8 cellular contexts compared by ENCODE assay signal in genomic region chr21:37371041-37371397, GRCh38. TPM values are rescaled to one million over a fixed set of nuclear protein-coding genes. Genes with fewer than 3 reads are reported as not detected.
DNase-seq lines count a peak whose midpoint lies in the region; ATAC-seq and TF ChIP-seq lines count a peak whose summit lies in the region.
"Had no signal": no experiment of that assay in that cellular context is flagged by ENCODE, and none has a peak within 500 bp of the region (broad histone marks: within the 10 kb centered on the region; RNA-seq: fewer than 3 reads in every experiment).

No MANE protein-coding gene starts in this region.

- peak overlapping the region; percentile 89 for H3K9ac ChIP-seq in GM23248

- ATAC-seq in psoas muscle (no peak), GM18511 (IDR thresholded peaks at IDR 0.05; ENCODE audit: unreplicated experiment) (no peak)

- no peak for TF ChIP-seq CTCF in OCI-LY7 (conservative IDR thresholded peaks at IDR 0.05; ENCODE audit: low read length)
- TF ChIP-seq CTCF in psoas muscle (IDR thresholded peaks at IDR 0.05): no peak

- no peaks in the 10 kb centered on the region for H3K27me3 ChIP-seq in GM23248 (replicated peaks; ENCODE audit: insufficient read depth)
- H3K27me3 ChIP-seq in effector memory CD4-positive, alpha-beta T cell (replicated peaks; ENCODE audit: control insufficient read depth, insufficient read depth, low read length, poor library complexity, severe bottlenecking): no peaks in the 10 kb centered on the region
- no peaks in the 10 kb centered on the region for H3K27me3 ChIP-seq in psoas muscle (ENCODE audit: insufficient read depth in 3 of 3, low read length in 2 of 3)

- H3K4me1 ChIP-seq in GM23248 (ENCODE audit: insufficient read depth) (peaks cover 58% of the 10 kb centered on the region), OCI-LY7 (ENCODE audit: insufficient read depth, low read length, poor library complexity, severe bottlenecking) (peaks cover 51% of the 10 kb centered on the region), psoas muscle (peaks cover 69% of the 10 kb centered on the region)
- peaks cover 37% of the 10 kb centered on the region for H3K4me1 ChIP-seq in effector memory CD4-positive, alpha-beta T cell (ENCODE audit: control insufficient read depth, insufficient read depth, low read length, poor library complexity, severe bottlenecking)

- no peak for DNase-seq in GM23248
- no peak for DNase-seq in OCI-LY7 (ENCODE audit: low spot score)
- DNase-seq in effector memory CD4-positive, alpha-beta T cell: no peak
- DNase-seq in psoas muscle: no peak
- no peak for DNase-seq in NCI-H1436 (lab: John Stamatoyannopoulos, UW)
- DNase-seq in SHP77 treated with DMSO at 0.1 percent for 48 hours (lab: John Stamatoyannopoulos, UW): no peak

- H3K36me3 ChIP-seq in GM23248 (ENCODE audit: low read depth): no peaks in the 10 kb centered on the region
- peaks cover 26% of the 10 kb centered on the region for H3K36me3 ChIP-seq in OCI-LY7 (ENCODE audit: insufficient read depth, low read length)
- H3K36me3 ChIP-seq in effector memory CD4-positive, alpha-beta T cell (ENCODE audit: control insufficient read depth, insufficient read depth, low read length): no peaks in the 10 kb centered on the region
- no peaks in the 10 kb centered on the region for H3K36me3 ChIP-seq in psoas muscle (ENCODE audit: insufficient read depth in 1 of 2, low read depth in 1 of 2)
- H3K36me3 ChIP-seq: prostate gland had no signal

- no peaks in the 10 kb centered on the region; the same call in 1 of the 2 replicates for H4K20me1 ChIP-seq in GM23248 (ENCODE audit: insufficient read depth)
- peaks cover 67% of the 10 kb centered on the region for H4K20me1 ChIP-seq in OCI-LY7 (ENCODE audit: insufficient read depth, low read length)

- H3F3A ChIP-seq in GM23248 (ENCODE audit: insufficient read depth): peaks cover 51% of the 10 kb centered on the region

- H3K4me2 ChIP-seq in GM23248 (ENCODE audit: unreplicated experiment) (peak overlapping the region; percentile 91), OCI-LY7 (ENCODE audit: low read length) (peak overlapping the region; percentile 93)

- H2AFZ ChIP-seq in GM23248: no peak overlapping the region
- no peak overlapping the region for H2AFZ ChIP-seq in OCI-LY7 (ENCODE audit: low read length)

- H3K27ac ChIP-seq in GM23248 (peak overlapping the region; percentile 95), OCI-LY7 (ENCODE audit: low read depth, low read length, poor library complexity, severe bottlenecking) (peak overlapping the region; percentile 20), psoas muscle (peak overlapping the region; percentile 99)
- H3K27ac ChIP-seq in effector memory CD4-positive, alpha-beta T cell (ENCODE audit: insufficient read depth, low read length, poor library complexity, severe bottlenecking): no peak overlapping the region

- in situ Hi-C loops in GM23248 (cut with MboI): no loop called here

- WGBS in GM23248 (ENCODE audit: low coverage in 1 of 2, low lambda C conversion rate in 2 of 2, missing lambda C conversion rate in 2 of 2), 2 experiments: 50 to 52% methylated on average over 2 of the region's 2 CpGs
- 52 to 59% (median 57%) methylated on average over 2 of the region's 2 CpGs for WGBS in psoas muscle, 3 donors

- CTCF ChIA-PET in OCI-LY7 (lab: Charles Lee; ENCODE audit: unreplicated experiment): no interaction called here

- no peaks in the 10 kb centered on the region for H3K9me3 ChIP-seq in GM23248 (ENCODE audit: low read depth)
- H3K9me3 ChIP-seq in OCI-LY7 (ENCODE audit: low read length): no peaks in the 10 kb centered on the region
- H3K9me3 ChIP-seq in effector memory CD4-positive, alpha-beta T cell (ENCODE audit: control insufficient read depth, low read length): no peaks in the 10 kb centered on the region
- H3K9me3 ChIP-seq in psoas muscle: no peaks in the 10 kb centered on the region
- H3K9me3 ChIP-seq: prostate gland had no signal

- peak overlapping the region; percentile 74 for H3K4me3 ChIP-seq in GM23248
- H3K4me3 ChIP-seq in OCI-LY7 (ENCODE audit: low read depth, low read length, poor library complexity, severe bottlenecking): peak overlapping the region; percentile 86
- H3K4me3 ChIP-seq in effector memory CD4-positive, alpha-beta T cell (ENCODE audit: insufficient read depth, low read depth, low read length, poor library complexity, severe bottlenecking): peak overlapping the region; percentile 95
- peak overlapping the region; percentile 81 for H3K4me3 ChIP-seq in psoas muscle

- intact Hi-C loops in OCI-LY7 (cut with micrococcal nuclease; ENCODE audit: unreplicated experiment) (no loop called here), psoas muscle (cut with DNase I) (no loop called here)

- BruUV-seq in OCI-LY7 (replicated peaks; lab: Mats Ljungman, UMichigan): no TSS peak

- POLR2A ChIA-PET in OCI-LY7 (lab: Charles Lee): interaction anchor here (0.7 to 3.0 kb wide), 5 partner anchors 11 to 57 kb away, joined by 3 to 17 read pairs (median 4); no protein-coding TSS in a partner anchor

- H3K79me2 ChIP-seq in GM23248 (ENCODE audit: insufficient read depth) (peaks cover 84% of the 10 kb centered on the region), OCI-LY7 (ENCODE audit: insufficient read depth, low read depth, low read length) (peaks cover 85% of the 10 kb centered on the region)

- H3K9me2 ChIP-seq in GM23248 (ENCODE audit: insufficient read depth): no peaks in the 10 kb centered on the region
- H3K9me2 ChIP-seq in OCI-LY7 (ENCODE audit: insufficient read depth, low read length): no peaks in the 10 kb centered on the region

RNA-seq across cellular contexts. Expression of gene DYRK1A, which starts 4.4 kb away (rescaled TPM):
- total RNA-seq in GM23248 (2014; rRNA removed; shearing (Covaris generic)): 36.5 and 41.3 TPM in 2 replicates
- 1.8 and 2.5 TPM in 2 replicates for polyA plus RNA-seq in GM23248 (2016; fragmentation: Nextera tagmentation; extraction: Ambion mirVana)
- total RNA-seq in OCI-LY7 (2014; rRNA removed; shearing (Covaris generic)): 46.3 and 58.4 TPM in 2 replicates
- 65.1 and 67.1 TPM in 2 replicates for total RNA-seq in OCI-LY7 (2022)
- total RNA-seq in psoas muscle: 100 to 1,000 TPM in 1 of 4 donors, 10 to 100 TPM in 3; 79.9 to 105 (median 89.3) TPM
- 10 to 100 TPM; 21.5 to 60.8 (median 31.7) TPM for polyA plus RNA-seq in psoas muscle
